Comparison of ENCODE assay signal across 29 cellular contexts in genomic region chr16:88286301-88286923, GRCh38.
"Had no signal": no experiment of that assay in that cellular context is flagged by ENCODE, and none has a peak within 500 bp of the region (broad histone marks: within the 10 kb centered on the region; RNA-seq: fewer than 3 reads in every experiment).

No MANE protein-coding gene starts in this region.

- H3K9me3 ChIP-seq: prostate gland, thoracic aorta had no signal

- H3K27ac Mint-ChIP-seq: activated CD8-positive, alpha-beta T cell treated with anti-CD3 and anti-CD28 coated beads, Interleukin-2, amount 10 ng/mL, durations not matched to agents 7 days and 5 days; activated naive CD8-positive, alpha-beta T cell; activated T-cell treated with anti-CD3 and anti-CD28 coated beads, Interleukin-2, amount 50 U/mL, for 72 hours; immature natural killer cell; nephron progenitor cell; WTC11 had no signal

- H3K27me3 ChIP-seq: ascending aorta, brain microvascular endothelial cell, pancreas had no signal

- H3K4me3 Mint-ChIP-seq: activated CD8-positive, alpha-beta T cell treated with anti-CD3 and anti-CD28 coated beads, Interleukin-2, amount 10 ng/mL, durations not matched to agents 7 days and 5 days; activated naive CD8-positive, alpha-beta T cell; activated T-cell treated with anti-CD3 and anti-CD28 coated beads, Interleukin-2, amount 50 U/mL, for 72 hours; immature natural killer cell; nephron progenitor cell; WTC11 had no signal

- ATAC-seq: activated T-cell treated with anti-CD3 and anti-CD28 coated beads, Interleukin-2, amount 50 U/mL, for 72 hours; gastroesophageal sphincter; mucosa of descending colon; pancreas; sciatic nerve; stimulated activated naive CD8-positive, alpha-beta T cell treated with anti-CD3 and anti-CD28 coated beads, Interleukin-15, Interleukin-2, amounts not matched to agents 100 U/mL and 50 U/mL, for 24 hours; WTC11 had no signal

- H3K36me3 Mint-ChIP-seq: activated naive CD8-positive, alpha-beta T cell; immature natural killer cell had no signal

- DNase-seq: activated effector memory CD4-positive, alpha-beta T cell treated with Interleukin-2 at 50 U/mL for 16 hours; activated naive CD4-positive, alpha-beta T cell treated with Interleukin-2 at 50 U/mL for 16 hours; activated T-cell treated with anti-CD3 and anti-CD28 coated beads for 4 hours; brain microvascular endothelial cell; cortex of kidney; hippocampal formation; immature natural killer cell; nephron progenitor cell; nucleus accumbens; retina; stimulated activated CD4-positive, alpha-beta T cell treated with anti-CD3 and anti-CD28 coated beads, Interleukin-12 subunit alpha, Interleukin-12 subunit beta, amount 100 ng/mL, for 4 hours; stimulated activated CD4-positive, alpha-beta T cell treated with anti-CD3 and anti-CD28 coated beads, Interleukin-4, amount 100 ng/mL, for 1 hour; T-helper 2 cell had no signal

- H3K27ac ChIP-seq: ascending aorta, brain microvascular endothelial cell, gastroesophageal sphincter, pancreas, prostate gland, skin epidermis, thoracic aorta had no signal

- H3K4me1 ChIP-seq: ascending aorta, pancreas, prostate gland had no signal

- FAIRE-seq: endothelial cell of umbilical vein, pancreas, urothelium cell line had no signal

- H3K36me3 ChIP-seq: ascending aorta, brain microvascular endothelial cell, gastroesophageal sphincter, pancreas, prostate gland, thoracic aorta had no signal

- H3K27me3 Mint-ChIP-seq: activated naive CD8-positive, alpha-beta T cell had no signal

- H3K4me1 Mint-ChIP-seq: immature natural killer cell, nephron progenitor cell, WTC11 had no signal

- H3K4me3 ChIP-seq: ascending aorta, gastroesophageal sphincter, lung, mucosa of descending colon, pancreas, prostate gland, skin epidermis, thoracic aorta had no signal
